Comparison of ENCODE assay signal across 9 cellular contexts in the genomic region with DNA sequence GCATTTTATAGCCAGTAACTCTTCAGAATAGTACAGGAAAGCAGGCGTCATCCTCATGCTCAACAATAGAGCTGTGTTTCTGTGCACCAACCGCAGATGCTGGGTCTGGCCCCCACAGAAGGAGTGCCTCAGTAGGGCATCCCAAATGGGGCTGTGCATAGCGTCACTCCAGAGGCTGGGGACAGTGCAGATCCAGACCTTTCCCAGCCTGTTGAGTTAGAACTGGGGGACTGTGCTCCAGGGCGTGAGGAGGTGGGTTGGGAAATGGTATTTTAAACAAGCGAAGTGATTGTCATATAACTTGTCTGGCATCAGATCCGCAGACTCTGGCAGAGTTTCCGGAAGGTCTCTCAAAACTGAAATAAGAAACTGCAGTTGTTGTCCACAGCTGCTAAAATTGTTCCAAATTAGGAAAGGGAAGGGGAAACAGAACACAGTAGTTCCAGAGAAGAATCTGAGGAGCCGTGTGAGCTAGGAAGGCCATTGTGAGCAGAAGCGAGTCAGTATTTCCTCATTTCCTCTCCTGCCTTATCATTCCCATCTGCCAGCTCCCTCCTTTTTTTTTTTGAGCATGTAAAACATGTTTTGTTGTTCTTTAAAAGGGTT. TPM values are rescaled to one million over a fixed set of nuclear protein-coding genes. Genes with fewer than 3 reads are reported as not detected.
DNase-seq lines count a peak whose midpoint lies in the region; ATAC-seq, FAIRE-seq and TF ChIP-seq lines count a peak whose summit lies in the region.
"Had no signal": no experiment of that assay in that cellular context is flagged by ENCODE, and none has a peak within 500 bp of the region (broad histone marks: within the 10 kb centered on the region; RNA-seq: fewer than 3 reads in every experiment).

No MANE protein-coding gene starts in this region.

- H3K27me3 ChIP-seq in GM23338 (ENCODE audit: insufficient read depth), result peaks cover 15% of the 10 kb centered on the region; the same call in 1 of the 2 replicates
- H3K27me3 ChIP-seq in neural progenitor cell, result peaks cover 32% of the 10 kb centered on the region

- no peak overlapping the region for H3K9ac ChIP-seq in neural progenitor cell

- H3K4me2 ChIP-seq in GM23338 (no peak overlapping the region), neural progenitor cell (no peak overlapping the region)

- 0 out of 2 replicates have a peak overlapping the region, but pooled peaks have one; percentile 1 for H3K27ac Mint-ChIP-seq in GM23338
- no peak overlapping the region for H3K27ac Mint-ChIP-seq in neural progenitor cell
- H3K27ac Mint-ChIP-seq: dendritic cell treated with granulocyte-macrophage colony-stimulating factor and Interleukin-4, amounts not matched to agents 40 ng/mL and 50 ng/mL, for 4 days had no signal

- H3K79me2 ChIP-seq in GM23338 (replicated peaks; ENCODE audit: insufficient read depth), result peaks cover 16% of the 10 kb centered on the region
- H3K79me2 ChIP-seq in neural progenitor cell (ENCODE audit: low read depth), result peaks cover 36% of the 10 kb centered on the region

- DNase-seq in GM23338 (ENCODE audit: low spot score) (no peak), cardiac fibroblast (ENCODE audit: low read depth in 2 of 2) (peak; percentile 75 to 78), inferior parietal cortex (ENCODE audit: extremely low spot score) (peak; percentile 70), skeletal muscle cell (ENCODE audit: low read depth) (peak; percentile 41), neural progenitor cell (ENCODE audit: low spot score) (no peak), SIG-M5 treated with dmso at 0.1 percent for 504 hours (lab: John Stamatoyannopoulos, UW; ENCODE audit: unreplicated experiment) (no peak), urothelium cell line (ENCODE audit: low spot score) (no peak)
- DNase-seq in stimulated activated CD8-positive, alpha-beta memory T cell treated with anti-CD3 and anti-CD28 coated beads, Interleukin-4, amount 100 ng/mL, for 48 hours, result no peak

- no peaks in the 10 kb centered on the region; the same call in 1 of the 2 replicates for H3K9me2 ChIP-seq in GM23338 (ENCODE audit: insufficient read depth)

- no peak for FAIRE-seq in urothelium cell line (lab: Jason Lieb, UNC)

- peaks cover 40% of the 10 kb centered on the region for H3K4me1 Mint-ChIP-seq in GM23338
- H3K4me1 Mint-ChIP-seq in neural progenitor cell, result peaks cover 51% of the 10 kb centered on the region

- no peaks in the 10 kb centered on the region for H3K9me3 Mint-ChIP-seq in GM23338
- no peaks in the 10 kb centered on the region for H3K9me3 Mint-ChIP-seq in neural progenitor cell
- H3K9me3 Mint-ChIP-seq: dendritic cell treated with granulocyte-macrophage colony-stimulating factor and Interleukin-4, amounts not matched to agents 40 ng/mL and 50 ng/mL, for 4 days had no signal

- H3K36me3 Mint-ChIP-seq in GM23338 (ENCODE audit: low read depth), result no peaks in the 10 kb centered on the region
- peaks cover 9% of the 10 kb centered on the region for H3K36me3 Mint-ChIP-seq in neural progenitor cell

- peaks cover 8% of the 10 kb centered on the region for H4K20me1 ChIP-seq in GM23338 (replicated peaks; ENCODE audit: insufficient read depth)
- peaks cover 40% of the 10 kb centered on the region for H4K20me1 ChIP-seq in neural progenitor cell (ENCODE audit: low read depth)

- H3K27ac ChIP-seq in GM23338 (ENCODE audit: low read depth), result 0 out of 2 replicates have a peak overlapping the region, but pooled peaks have one; percentile 10
- H3K27ac ChIP-seq in neural progenitor cell, result no peak overlapping the region

- H3K9me3 ChIP-seq in neural progenitor cell (ENCODE audit: low read depth), result no peaks in the 10 kb centered on the region

- H3K4me3 Mint-ChIP-seq in GM23338 (no peak overlapping the region), neural progenitor cell (no peak overlapping the region)
- H3K4me3 Mint-ChIP-seq: dendritic cell treated with granulocyte-macrophage colony-stimulating factor and Interleukin-4, amounts not matched to agents 40 ng/mL and 50 ng/mL, for 4 days had no signal

- no peak for ATAC-seq in GM23338

- H3K36me3 ChIP-seq in GM23338 (ENCODE audit: insufficient read depth), result no peaks in the 10 kb centered on the region
- H3K36me3 ChIP-seq in neural progenitor cell, result no peaks in the 10 kb centered on the region

- H2AFZ ChIP-seq in GM23338 (no peak overlapping the region), neural progenitor cell (replicated peaks) (no peak overlapping the region)

- TF ChIP-seq CTCF in GM23338 (conservative IDR thresholded peaks at IDR 0.05; ENCODE audit: low read depth in 2 of 2), result no peak
- no peak for TF ChIP-seq CTCF in cardiac fibroblast (IDR thresholded peaks at IDR 0.05; ENCODE audit: low read depth, low read length)
- no peak for TF ChIP-seq CTCF in neural progenitor cell (IDR thresholded peaks at IDR 0.05)

- H3F3A ChIP-seq in GM23338 (replicated peaks; ENCODE audit: low read depth) (peaks cover 7% of the 10 kb centered on the region; the same call in 1 of the 2 replicates), neural progenitor cell (ENCODE audit: low read depth) (peaks cover 3% of the 10 kb centered on the region)

- H3K4me1 ChIP-seq in GM23338 (ENCODE audit: insufficient read depth) (peaks cover 29% of the 10 kb centered on the region), neural progenitor cell (peaks cover 7% of the 10 kb centered on the region)

- H3K27me3 Mint-ChIP-seq in GM23338 (ENCODE audit: insufficient read depth, low read depth, poor library complexity) (peaks cover 11% of the 10 kb centered on the region), neural progenitor cell (ENCODE audit: insufficient read depth, low read depth) (peaks cover 2% of the 10 kb centered on the region)

- H3K4me3 ChIP-seq in GM23338, result no peak overlapping the region
- H3K4me3 ChIP-seq in cardiac fibroblast (replicated peaks in 1 of 2; ENCODE audit: low read depth in 2 of 2, low read length in 2 of 2), result peak overlapping the region in 1 of 2 donors; percentile 30
- H3K4me3 ChIP-seq in skeletal muscle cell (ENCODE audit: low read depth, low read length), result no peak overlapping the region
- no peak overlapping the region for H3K4me3 ChIP-seq in neural progenitor cell

TF ChIP-seq in GM23338, 12 proteins besides CTCF, POLR2A, EP300 and RAD21:
- TF ChIP-seq POLR2AphosphoS5 (IDR thresholded peaks at IDR 0.05; ENCODE audit: low read depth) (no peak), JUNB (IDR thresholded peaks at IDR 0.05; ENCODE audit: unreplicated experiment) (no peak), EZH2phosphoT487 (IDR thresholded peaks at IDR 0.05; ENCODE audit: unreplicated experiment) (no peak), CREB1 (CRISPR knock-in tag; IDR thresholded peaks at IDR 0.05; ENCODE audit: low read depth) (no peak), NANOG (IDR thresholded peaks at IDR 0.05; ENCODE audit: borderline replicate concordance) (no peak)

RNA-seq across cellular contexts. Expression of a gene that starts 52.2 kb away (rescaled TPM):
- total RNA-seq in GM23338 (2014; rRNA removed; shearing (Covaris generic)), result 41.5 and 44.8 TPM in 2 replicates
- polyA plus RNA-seq in GM23338 (2016; fragmentation: Nextera tagmentation; extraction: Ambion mirVana), result 13.1 and 14.1 TPM in 2 replicates
- total RNA-seq in neural progenitor cell (ENCODE audit: low replicate concordance), result 65.9 and 68.1 TPM in 2 replicates

Comparison
In these comparisons a context has a peak if more than half of its experiments do, and no peak if none do; other contexts are left out.
1. DNase-seq: peak in cardiac fibroblast (2 of 2), inferior parietal cortex (single experiment) and skeletal muscle cell (single experiment); none in GM23338 (single experiment), neural progenitor cell (single experiment), SIG-M5 treated with dmso at 0.1 percent for 504 hours (single experiment), urothelium cell line (single experiment) and stimulated activated CD8-positive, alpha-beta memory T cell treated with anti-CD3 and anti-CD28 coated beads, Interleukin-4, amount 100 ng/mL, for 48 hours (single experiment).